In genomic region chr22:19393704-19394103, GRCh38 we compare ENCODE assay signal across 19 cellular contexts. TPM values are rescaled to one million over a fixed set of nuclear protein-coding genes. Genes with fewer than 3 reads are reported as not detected.
DNase-seq lines count a peak whose midpoint lies in the region; ATAC-seq, FAIRE-seq and TF ChIP-seq lines count a peak whose summit lies in the region.
"Had no signal": no experiment of that assay in that cellular context is flagged by ENCODE, and none has a peak within 500 bp of the region (broad histone marks: within the 10 kb centered on the region; RNA-seq: fewer than 3 reads in every experiment).

No MANE protein-coding gene starts in this region.

- H3K9me3 Mint-ChIP-seq in endodermal cell = no peaks in the 10 kb centered on the region
- H3K9me3 Mint-ChIP-seq: CD14-positive monocyte had no signal

- DNase-seq in NCI-H510A treated with DMSO at 0.1 percent for 48 hours (lab: John Stamatoyannopoulos, UW) = peak; percentile 12
- no peak for DNase-seq in NCI-H510A (lab: John Stamatoyannopoulos, UW)
- DNase-seq in T-helper 17 cell = no peak
- peak; percentile 37 for DNase-seq in endodermal cell
- DNase-seq in urothelium cell line (ENCODE audit: low spot score) = no peak
- no peak for DNase-seq in omental fat pad (ENCODE audit: low spot score)
- DNase-seq in DMS79 treated with DMSO at 0.1 percent for 48 hours (lab: John Stamatoyannopoulos, UW) = no peak
- DNase-seq: 8988T; CD4-positive, alpha-beta memory T cell; DMS 273 treated with DMSO at 0.1 percent for 48 hours; DMS53; GM23248 had no signal

- ATAC-seq in T-helper 17 cell = no peak
- no peak for ATAC-seq in GM19351 (IDR thresholded peaks at IDR 0.05; ENCODE audit: unreplicated experiment)
- no peak for ATAC-seq in omental fat pad (ENCODE audit: low FRiP score)

- FAIRE-seq in urothelium cell line (lab: Jason Lieb, UNC) = peak; percentile 56
- FAIRE-seq: G401.6, GM12891, GM19239 had no signal

- WGBS in endodermal cell (ENCODE audit: insufficient coverage in 1 of 2, insufficient read length in 1 of 2), 2 experiments = 84 to 89% methylated on average over 5 of the region's 5 CpGs

- no peaks in the 10 kb centered on the region for H3K27me3 ChIP-seq in endodermal cell (ENCODE audit: control insufficient read depth, insufficient read depth, low read length, poor library complexity, severe bottlenecking)
- H3K27me3 ChIP-seq: BLaER1 had no signal

- no peaks in the 10 kb centered on the region for H3K4me1 ChIP-seq in endodermal cell (ENCODE audit: control insufficient read depth, insufficient read depth, low read length)
- H3K4me1 ChIP-seq: BLaER1, HAP-1 had no signal

- H3K27me3 Mint-ChIP-seq in T-helper 17 cell (no peaks in the 10 kb centered on the region), endodermal cell (ENCODE audit: insufficient read depth) (no peaks in the 10 kb centered on the region)
- H3K27me3 Mint-ChIP-seq: CD4-positive, alpha-beta memory T cell had no signal

- H3K4me3 ChIP-seq in endodermal cell (ENCODE audit: low read length) = no peak overlapping the region
- H3K4me3 ChIP-seq: BLaER1, GM23248, HAP-1 had no signal

- H3K4me1 Mint-ChIP-seq in T-helper 17 cell (no peaks in the 10 kb centered on the region), endodermal cell (no peaks in the 10 kb centered on the region)
- H3K4me1 Mint-ChIP-seq: CD14-positive monocyte; CD4-positive, alpha-beta memory T cell had no signal

- peaks cover 80% of the 10 kb centered on the region for H3K36me3 ChIP-seq in endodermal cell (ENCODE audit: control insufficient read depth, insufficient read depth, low read length)

- no peak overlapping the region for H3K27ac ChIP-seq in endodermal cell (ENCODE audit: low read depth, low read length)
- H3K27ac ChIP-seq: BLaER1, GM23248 had no signal

- H3K4me3 Mint-ChIP-seq in T-helper 17 cell (no peak overlapping the region), endodermal cell (no peak overlapping the region)
- H3K4me3 Mint-ChIP-seq: CD14-positive monocyte; CD4-positive, alpha-beta memory T cell had no signal

- H3K36me3 Mint-ChIP-seq in T-helper 17 cell (ENCODE audit: low read depth) (peaks cover 4% of the 10 kb centered on the region), endodermal cell (ENCODE audit: low read depth) (peaks cover 65% of the 10 kb centered on the region)

- TF ChIP-seq CTCF in endodermal cell (conservative IDR thresholded peaks at IDR 0.05) (no peak), omental fat pad (IDR thresholded peaks at IDR 0.05) (no peak)

- H3K27ac Mint-ChIP-seq in T-helper 17 cell (peak overlapping the region; percentile 24), endodermal cell (no peak overlapping the region)
- H3K27ac Mint-ChIP-seq: CD4-positive, alpha-beta memory T cell had no signal

- H3K9me3 ChIP-seq in T-helper 17 cell (ENCODE audit: control insufficient read depth, low read length, poor library complexity, severe bottlenecking) = no peaks in the 10 kb centered on the region
- no peaks in the 10 kb centered on the region for H3K9me3 ChIP-seq in endodermal cell (ENCODE audit: control insufficient read depth, low read length)
- H3K9me3 ChIP-seq: BLaER1, HAP-1 had no signal

- H3K9ac ChIP-seq in endodermal cell (ENCODE audit: extremely low read depth, low read length, poor library complexity, severe bottlenecking) = no peak overlapping the region
- H3K9ac ChIP-seq: BLaER1, GM23248 had no signal

RNA-seq across cellular contexts. Expression of gene HIRA, which starts 37.8 kb away (rescaled TPM):
- total RNA-seq in T-helper 17 cell (10 to 100 TPM; 23.1 to 24.9 TPM), endodermal cell (10 to 100 TPM; 44.8 to 46.6 TPM), omental fat pad (10 to 100 TPM; 20.8 to 32.7 (median 22.6) TPM)
- polyA plus RNA-seq in endodermal cell (2013, experiment 1 of 2) = 31.6 TPM
- 31.8 TPM for polyA plus RNA-seq in endodermal cell (2013, experiment 2 of 2)

RNA-seq across cellular contexts. Expression of gene MRPL40, which starts 38.6 kb away (rescaled TPM):
- total RNA-seq in T-helper 17 cell = 10 to 100 TPM; 10.2 to 11.1 TPM
- total RNA-seq in endodermal cell = 10 to 100 TPM; 20.3 to 26.5 TPM
- polyA plus RNA-seq in endodermal cell (2013, experiment 1 of 2) = 26.6 TPM
- 24.3 TPM for polyA plus RNA-seq in endodermal cell (2013, experiment 2 of 2)
- 10 to 100 TPM; 17.3 to 25.9 (median 24.0) TPM for total RNA-seq in omental fat pad

RNA-seq across cellular contexts. Expression of gene C22orf39, which starts 53.8 kb away (rescaled TPM):
- total RNA-seq in T-helper 17 cell (10 to 100 TPM; 31.6 to 32.7 TPM), endodermal cell (10 to 100 TPM; 27.4 to 31.5 TPM), omental fat pad (10 to 100 TPM; 52.7 to 75.3 (median 57.3) TPM)
- 54.2 TPM for polyA plus RNA-seq in endodermal cell (2013, experiment 1 of 2)
- polyA plus RNA-seq in endodermal cell (2013, experiment 2 of 2) = 51.1 TPM

Comparison
In these comparisons a context has a peak if more than half of its experiments do, and no peak if none do; other contexts are left out.
1. DNase-seq: peak in NCI-H510A treated with DMSO at 0.1 percent for 48 hours (single experiment) and endodermal cell (single experiment); none in NCI-H510A (single experiment), T-helper 17 cell (0 of 3), urothelium cell line (single experiment), omental fat pad (single experiment) and DMS79 treated with DMSO at 0.1 percent for 48 hours (single experiment).